8 cellular contexts compared by ENCODE assay signal in genomic region chr16:56869513-56870270, GRCh38.
DNase-seq lines count a peak whose midpoint lies in the region; ATAC-seq and TF ChIP-seq lines count a peak whose summit lies in the region.

No MANE protein-coding gene starts in this region.

- peak; percentile 35 for TF ChIP-seq CTCF in MM.1S (IDR thresholded peaks at IDR 0.05; ENCODE audit: low read length)
- TF ChIP-seq CTCF in brain microvascular endothelial cell (IDR thresholded peaks at IDR 0.05; ENCODE audit: low read depth, low read length, missing control alignments), result peak; percentile 45

- no peaks in the 10 kb centered on the region for H3K9me2 ChIP-seq in MM.1S (replicated peaks; ENCODE audit: insufficient read depth, low read length)

- H3K27me3 ChIP-seq in MM.1S (replicated peaks; ENCODE audit: insufficient read depth, low read length), result no peaks in the 10 kb centered on the region
- no peaks in the 10 kb centered on the region for H3K27me3 ChIP-seq in brain microvascular endothelial cell (replicated peaks)

- H3K9ac ChIP-seq in MM.1S (ENCODE audit: low read length), result no peak overlapping the region

- H3K27ac ChIP-seq in MM.1S (ENCODE audit: low read length), result no peak overlapping the region
- H3K27ac ChIP-seq in brain microvascular endothelial cell, result no peak overlapping the region

- ATAC-seq in HG02623 (IDR thresholded peaks at IDR 0.05; ENCODE audit: unreplicated experiment), result no peak

- DNase-seq in NOMO-1 treated with DMSO at 0.1 percent for 48 hours (lab: John Stamatoyannopoulos, UW; ENCODE audit: unreplicated experiment) (peak; percentile 13), NOMO-1 treated with dmso at 0.1 percent for 144 hours (lab: John Stamatoyannopoulos, UW; ENCODE audit: unreplicated experiment) (no peak), MM.1S (peak; percentile 24), brain microvascular endothelial cell (no peak), ecto neural progenitor cell (ENCODE audit: low spot score) (no peak), LoVo (ENCODE audit: low spot score) (no peak)
- DNase-seq in stimulated activated CD4-positive, alpha-beta T cell treated with anti-CD3 and anti-CD28 coated beads, Interleukin-2, amount 100 ng/mL, for 24 hours, result peak; percentile 38 to 43

- no peaks in the 10 kb centered on the region for H3F3A ChIP-seq in MM.1S (ENCODE audit: insufficient read depth, low read length)

- peaks cover 26% of the 10 kb centered on the region for H3K4me1 ChIP-seq in MM.1S (ENCODE audit: low read length)

- H3K4me2 ChIP-seq in MM.1S (ENCODE audit: low read depth, low read length), result no peak overlapping the region

- H3K36me3 ChIP-seq in MM.1S (replicated peaks; ENCODE audit: insufficient read depth, low read length), result no peaks in the 10 kb centered on the region
- no peaks in the 10 kb centered on the region for H3K36me3 ChIP-seq in brain microvascular endothelial cell (replicated peaks)

- no peak overlapping the region for H3K4me3 ChIP-seq in MM.1S (ENCODE audit: low read length)
- no peak overlapping the region for H3K4me3 ChIP-seq in brain microvascular endothelial cell (ENCODE audit: low read depth, low read length)

- no peaks in the 10 kb centered on the region for H4K20me1 ChIP-seq in MM.1S (ENCODE audit: insufficient read depth, low read length)

- H2AFZ ChIP-seq in MM.1S (ENCODE audit: low read length), result no peak overlapping the region

- H3K79me2 ChIP-seq in MM.1S (ENCODE audit: low read length), result peaks cover 17% of the 10 kb centered on the region

- in situ Hi-C loops in brain microvascular endothelial cell (cut with HindIII; ENCODE audit: low pct_ligation_motif_present, low sequenced_read_pairs), result no loop called here

- H3K9me3 ChIP-seq in MM.1S (replicated peaks; ENCODE audit: insufficient read depth, low read length), result no peaks in the 10 kb centered on the region

Comparison
In these comparisons a context has a peak if more than half of its experiments do, and no peak if none do; other contexts are left out.
1. DNase-seq: peak in NOMO-1 treated with DMSO at 0.1 percent for 48 hours (single experiment), MM.1S (single experiment) and stimulated activated CD4-positive, alpha-beta T cell treated with anti-CD3 and anti-CD28 coated beads, Interleukin-2, amount 100 ng/mL, for 24 hours (2 of 2); none in NOMO-1 treated with dmso at 0.1 percent for 144 hours (single experiment), brain microvascular endothelial cell (single experiment), ecto neural progenitor cell (single experiment) and LoVo (single experiment).